ENCODE assay signal across 1 cellular context in the genomic region with DNA sequence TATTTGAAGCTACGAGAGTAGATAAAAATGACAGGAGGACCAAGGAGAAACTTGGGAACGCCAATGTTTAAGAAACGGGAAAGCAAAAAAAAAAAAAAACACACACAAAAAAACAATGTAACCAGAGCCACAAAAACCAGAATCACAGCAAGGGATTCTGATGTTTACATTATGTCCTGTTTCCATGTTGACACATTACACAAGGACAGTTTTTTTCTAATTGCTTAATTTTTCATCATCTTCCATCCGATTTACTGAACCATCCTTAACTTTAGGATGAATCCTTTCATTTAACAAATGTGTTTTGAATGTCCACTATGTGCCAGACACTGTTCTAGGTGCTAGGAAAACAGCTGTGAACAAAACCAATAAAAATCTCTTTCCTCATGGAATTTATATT.
TF ChIP-seq lines count a peak whose summit lies in the region.

No MANE protein-coding gene starts in this region.

TF ChIP-seq in A549, 52 proteins besides CTCF, POLR2A, EP300 and RAD21 (continued from another document):
- TF ChIP-seq, protein P1, sequence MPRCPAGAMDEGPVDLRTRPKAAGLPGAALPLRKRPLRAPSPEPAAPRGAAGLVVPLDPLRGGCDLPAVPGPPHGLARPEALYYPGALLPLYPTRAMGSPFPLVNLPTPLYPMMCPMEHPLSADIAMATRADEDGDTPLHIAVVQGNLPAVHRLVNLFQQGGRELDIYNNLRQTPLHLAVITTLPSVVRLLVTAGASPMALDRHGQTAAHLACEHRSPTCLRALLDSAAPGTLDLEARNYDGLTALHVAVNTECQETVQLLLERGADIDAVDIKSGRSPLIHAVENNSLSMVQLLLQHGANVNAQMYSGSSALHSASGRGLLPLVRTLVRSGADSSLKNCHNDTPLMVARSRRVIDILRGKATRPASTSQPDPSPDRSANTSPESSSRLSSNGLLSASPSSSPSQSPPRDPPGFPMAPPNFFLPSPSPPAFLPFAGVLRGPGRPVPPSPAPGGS (IDR thresholded peaks at IDR 0.05): no peak
- TF ChIP-seq CBX2 (IDR thresholded peaks at IDR 0.05; ENCODE audit: borderline replicate concordance, low read depth) (no peak), CHD4 (IDR thresholded peaks at IDR 0.05; ENCODE audit: borderline replicate concordance) (no peak)
